ENCODE assay signal across 1 cellular context in genomic region chr10:68600041-68600778, GRCh38.
TF ChIP-seq lines count a peak whose summit lies in the region.

No MANE protein-coding gene starts in this region.

TF ChIP-seq in GM12878, 131 proteins besides CTCF, POLR2A, EP300 and RAD21 (continued from another document and continues in another):
- TF ChIP-seq RELB (IDR thresholded peaks at IDR 0.05; ENCODE audit: low read depth) (peak; percentile 41; the same call in 1 of the 2 replicates), ZNF687 (IDR thresholded peaks at IDR 0.05) (no peak), REST (IDR thresholded peaks at IDR 0.05; ENCODE audit: low read depth, low read length) (no peak), ZNF384 (IDR thresholded peaks at IDR 0.05; ENCODE audit: borderline replicate concordance, low read depth, low read length) (no peak), TAF1 (IDR thresholded peaks at IDR 0.05; ENCODE audit: borderline replicate concordance, low read depth, low read length) (peak; percentile 74; the same call in 1 of the 2 replicates), BACH1 (IDR thresholded peaks at IDR 0.05; ENCODE audit: borderline replicate concordance) (no peak), HDGF (IDR thresholded peaks at IDR 0.05) (peak; percentile 40; the same call in 1 of the 2 replicates), SREBF1 (IDR thresholded peaks at IDR 0.05; ENCODE audit: low read length) (no peak), ZBED1 (IDR thresholded peaks at IDR 0.05; ENCODE audit: borderline replicate concordance) (no peak), NR2F1 (conservative IDR thresholded peaks at IDR 0.05) (no peak), MEF2B (IDR thresholded peaks at IDR 0.05; ENCODE audit: partially characterized antibody, poor library complexity, severe bottlenecking) (no peak), RUNX3 (IDR thresholded peaks at IDR 0.05; ENCODE audit: low read length) (peak; percentile 88), MTA2 (IDR thresholded peaks at IDR 0.05; ENCODE audit: low read depth) (no peak; the same call in 1 of the 2 replicates), CREB1 (IDR thresholded peaks at IDR 0.05; ENCODE audit: low read depth) (no peak), BMI1 (IDR thresholded peaks at IDR 0.05; ENCODE audit: borderline replicate concordance) (no peak), SUZ12 (IDR thresholded peaks at IDR 0.05; ENCODE audit: unreplicated experiment) (no peak), NKRF (conservative IDR thresholded peaks at IDR 0.05) (no peak), BHLHE40 (IDR thresholded peaks at IDR 0.05; ENCODE audit: borderline replicate concordance in 1 of 2, low read depth in 2 of 2, low read length in 1 of 2) (0 out of 4 replicates have a peak, but pooled peaks of 1 of the 2 experiments have one; percentile 10), TCF12 (IDR thresholded peaks at IDR 0.05; ENCODE audit: low read depth, low read length) (no peak), HSF1 (IDR thresholded peaks at IDR 0.05; ENCODE audit: low read depth, low read length) (no peak), WRNIP1 (IDR thresholded peaks at IDR 0.05; ENCODE audit: borderline replicate concordance, low read depth, low read length) (0 out of 2 replicates have a peak, but pooled peaks have one; percentile 66), KDM1A (IDR thresholded peaks at IDR 0.05; ENCODE audit: borderline replicate concordance) (no peak), MEF2A (IDR thresholded peaks at IDR 0.05; ENCODE audit: insufficient read depth, low read depth, low read length) (0 out of 2 replicates have a peak, but pooled peaks have one; percentile 24), IRF4 (IDR thresholded peaks at IDR 0.05; ENCODE audit: low read depth, low read length) (no peak), YBX1 (IDR thresholded peaks at IDR 0.05) (no peak), DPF2 (IDR thresholded peaks at IDR 0.05) (no peak), MTA3 (IDR thresholded peaks at IDR 0.05; ENCODE audit: borderline replicate concordance, low read length) (no peak), JUND (IDR thresholded peaks at IDR 0.05; ENCODE audit: low read depth, low read length) (no peak), IRF3 (IDR thresholded peaks at IDR 0.05) (no peak), CUX1 (IDR thresholded peaks at IDR 0.05; ENCODE audit: insufficient replicate concordance, low read depth, low read length) (no peak), MXI1 (IDR thresholded peaks at IDR 0.05; ENCODE audit: low read depth, low read length) (no peak), MYB (IDR thresholded peaks at IDR 0.05; ENCODE audit: borderline replicate concordance, low read depth, low read length) (no peak), YY1 (IDR thresholded peaks at IDR 0.05; ENCODE audit: low read depth, low read length) (peak; percentile 92), ZNF207 (IDR thresholded peaks at IDR 0.05; ENCODE audit: borderline replicate concordance) (no peak), EED (IDR thresholded peaks at IDR 0.05; ENCODE audit: low read depth) (peak; percentile 61; the same call in 1 of the 2 replicates), CBFB (IDR thresholded peaks at IDR 0.05; ENCODE audit: low read depth) (peak; percentile 87), RELA (IDR thresholded peaks at IDR 0.05; ENCODE audit: borderline replicate concordance, partially characterized antibody) (no peak), SIX5 (IDR thresholded peaks at IDR 0.05; ENCODE audit: low read depth, low read length, severe bottlenecking) (no peak), MLLT1 (IDR thresholded peaks at IDR 0.05) (peak; percentile 82), NR2C1 (IDR thresholded peaks at IDR 0.05) (no peak), CHD1 (IDR thresholded peaks at IDR 0.05; ENCODE audit: low read depth, low read length) (no peak), POLR2AphosphoS5 (IDR thresholded peaks at IDR 0.05; ENCODE audit: low read length) (peak; percentile 76), KLF5 (IDR thresholded peaks at IDR 0.05; ENCODE audit: partially characterized antibody) (peak; percentile 49)
